12 cellular contexts compared by ENCODE assay signal in the genomic region with DNA sequence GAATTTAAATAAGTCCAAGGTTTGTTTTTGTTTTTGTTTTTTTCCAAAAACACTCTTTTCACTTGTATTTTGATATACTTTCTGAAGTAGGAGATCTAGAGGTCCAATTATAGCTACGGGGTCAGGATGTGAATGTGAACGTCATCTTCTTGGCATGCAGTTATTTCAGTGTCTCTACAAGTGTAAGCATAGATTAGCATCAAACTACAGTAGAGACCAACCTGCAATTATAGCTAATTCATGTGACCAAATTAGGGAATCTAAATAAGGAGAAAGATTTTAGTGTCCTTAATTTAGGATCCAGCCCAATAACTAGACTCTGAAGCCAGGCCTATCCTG.
A peak's percentile ranks its signal among the peaks of the same experiment; 100 is the strongest.
DNase-seq lines count a peak whose midpoint lies in the region; ATAC-seq lines count a peak whose summit lies in the region.
"Had no signal": no experiment of that assay in that cellular context is flagged by ENCODE, and none has a peak within 500 bp of the region (broad histone marks: within the 10 kb centered on the region; RNA-seq: fewer than 3 reads in every experiment).

No MANE protein-coding gene starts in this region.

- ATAC-seq in sciatic nerve = peak; percentile 56

- DNase-seq in EH (ENCODE audit: low read depth) = peak; percentile 69
- peak; percentile 84 for DNase-seq in M059J (ENCODE audit: low read depth)
- DNase-seq in sciatic nerve (ENCODE audit: low spot score) = no peak
- DNase-seq in NCI-H510A treated with DMSO at 0.1 percent for 48 hours (lab: John Stamatoyannopoulos, UW) = no peak
- DNase-seq in SK-N-DZ (ENCODE audit: low spot score) = no peak
- no peak for DNase-seq in activated CD8-positive, alpha-beta memory T cell treated with anti-CD3 and anti-CD28 coated beads, Interleukin-2, amount 50 U/mL, for 4 hours
- DNase-seq: AML-193; Caco-2; CD4-positive, alpha-beta T cell; DMS153; DMS79; GM23248 had no signal

- intact Hi-C loops in sciatic nerve (cut with DNase I) = no loop called here

Comparison
In these comparisons a context has a peak if more than half of its experiments do, and no peak if none do; other contexts are left out.
1. DNase-seq: peak in EH (single experiment) and M059J (single experiment); none in sciatic nerve (single experiment), NCI-H510A treated with DMSO at 0.1 percent for 48 hours (single experiment), SK-N-DZ (single experiment) and activated CD8-positive, alpha-beta memory T cell treated with anti-CD3 and anti-CD28 coated beads, Interleukin-2, amount 50 U/mL, for 4 hours (single experiment).